34 cellular contexts compared by ENCODE assay signal in genomic region chr1:69090170-69090569, GRCh38.
DNase-seq lines count a peak whose midpoint lies in the region; ATAC-seq, FAIRE-seq and TF ChIP-seq lines count a peak whose summit lies in the region.
"Had no signal": no experiment of that assay in that cellular context is flagged by ENCODE, and none has a peak within 500 bp of the region (broad histone marks: within the 10 kb centered on the region; RNA-seq: fewer than 3 reads in every experiment).

No MANE protein-coding gene starts in this region.

- no peak overlapping the region for H3K4me3 Mint-ChIP-seq in CD8-positive, alpha-beta T cell
- H3K4me3 Mint-ChIP-seq: B cell; CD14-positive monocyte; CD4-positive, alpha-beta memory T cell; CD4-positive, alpha-beta T cell; CD4-positive, CD25-positive, alpha-beta regulatory T cell; CD8-positive, alpha-beta memory T cell had no signal

- H3K9me3 ChIP-seq in HEK293 (ENCODE audit: control insufficient read depth, insufficient read depth, low read depth, low read length) (no peaks in the 10 kb centered on the region; the same call in 1 of the 2 replicates), kidney (ENCODE audit: control insufficient read depth in 1 of 2, low read length in 2 of 2) (no peaks in the 10 kb centered on the region)
- H3K9me3 ChIP-seq in CD8-positive, alpha-beta T cell (ENCODE audit: low read length), result no peaks in the 10 kb centered on the region
- H3K9me3 ChIP-seq: A549, BE2C, BLaER1, Caco-2 had no signal

- H3K4me1 Mint-ChIP-seq in CD8-positive, alpha-beta T cell (ENCODE audit: low read depth), result no peaks in the 10 kb centered on the region
- H3K4me1 Mint-ChIP-seq: B cell; CD14-positive monocyte; CD4-positive, alpha-beta memory T cell; CD4-positive, CD25-positive, alpha-beta regulatory T cell; CD8-positive, alpha-beta memory T cell had no signal

- H3K27ac Mint-ChIP-seq in CD8-positive, alpha-beta T cell, result no peak overlapping the region
- H3K27ac Mint-ChIP-seq: B cell; CD14-positive monocyte; CD4-positive, alpha-beta memory T cell; CD4-positive, alpha-beta T cell; CD4-positive, CD25-positive, alpha-beta regulatory T cell; CD8-positive, alpha-beta memory T cell had no signal

- no peaks in the 10 kb centered on the region; a peak in 1 of 3 replicates for H3K36me3 ChIP-seq in HEK293 (ENCODE audit: control insufficient read depth in 2 of 2, insufficient read depth in 1 of 2, low read length in 2 of 2)
- H3K36me3 ChIP-seq in kidney (ENCODE audit: control insufficient read depth in 1 of 2, insufficient read depth in 2 of 2, low read length in 2 of 2), result no peaks in the 10 kb centered on the region
- H3K36me3 ChIP-seq in CD8-positive, alpha-beta T cell (ENCODE audit: insufficient read depth, low read length), result no peaks in the 10 kb centered on the region
- H3K36me3 ChIP-seq: BE2C; BLaER1; BLaER1 treated with 17β-estradiol and CSF1 and Interleukin-3, amounts not matched to agents 10 nM and 100 nM had no signal

- no peak for TF ChIP-seq CTCF in HEK293 (tag by site-specific recombination; IDR thresholded peaks at IDR 0.05)
- no peak for TF ChIP-seq CTCF in VCaP (conservative IDR thresholded peaks at IDR 0.05)
- no peak for TF ChIP-seq CTCF in kidney (IDR thresholded peaks at IDR 0.05; ENCODE audit: borderline replicate concordance, extremely low read depth, insufficient read depth)
- no peak for TF ChIP-seq CTCF in CD8-positive, alpha-beta T cell (IDR thresholded peaks at IDR 0.05)

- H3K9me3 Mint-ChIP-seq in CD8-positive, alpha-beta T cell, result peaks cover 15% of the 10 kb centered on the region

- H3K9ac ChIP-seq in kidney (ENCODE audit: low read length in 2 of 2), result no peak overlapping the region
- H3K9ac ChIP-seq: BLaER1; BLaER1 treated with 17β-estradiol and CSF1 and Interleukin-3, amounts not matched to agents 10 nM and 100 nM had no signal

- H3K27ac ChIP-seq in HEK293 (ENCODE audit: extremely low read depth, low read depth, low read length) (no peak overlapping the region), VCaP (peak overlapping the region; percentile 57; the same call in 1 of the 2 replicates), kidney (ENCODE audit: low read depth in 2 of 2, low read length in 2 of 2) (no peak overlapping the region)
- no peak overlapping the region for H3K27ac ChIP-seq in CD8-positive, alpha-beta T cell (ENCODE audit: low read depth, low read length)
- H3K27ac ChIP-seq: 22Rv1; A549; BLaER1; BLaER1 treated with 17β-estradiol and CSF1 and Interleukin-3, amounts not matched to agents 10 nM and 100 nM; C4-2B had no signal

- no peaks in the 10 kb centered on the region for H3K27me3 ChIP-seq in CD8-positive, alpha-beta T cell (ENCODE audit: insufficient read depth, low read length)
- H3K27me3 ChIP-seq: BE2C; BLaER1; BLaER1 treated with 17β-estradiol and CSF1 and Interleukin-3, amounts not matched to agents 10 nM and 100 nM had no signal

- POLR2A ChIA-PET in HEK293 (lab: Yijun Ruan, JAX), result no interaction called here
- POLR2A ChIA-PET in CD8-positive, alpha-beta T cell (lab: Charles Lee), result no interaction called here

- ATAC-seq in CD8-positive, alpha-beta T cell, result no peak
- ATAC-seq: A549 had no signal

- intact Hi-C loops in kidney (cut with DNase I), result no loop called here
- intact Hi-C loops in CD8-positive, alpha-beta T cell (cut with DNase I, micrococcal nuclease), result no loop called here

- H3K27me3 Mint-ChIP-seq in CD8-positive, alpha-beta T cell (ENCODE audit: low read depth), result no peaks in the 10 kb centered on the region
- H3K27me3 Mint-ChIP-seq: B cell; CD4-positive, alpha-beta memory T cell; CD4-positive, alpha-beta T cell; CD4-positive, CD25-positive, alpha-beta regulatory T cell; CD8-positive, alpha-beta memory T cell had no signal

- CTCF ChIA-PET in HEK293 (lab: Yijun Ruan, JAX), result interaction anchor here (0.7 kb wide), 1 partner anchor 124 kb away, joined by 5 read pairs; no protein-coding TSS in a partner anchor
- CTCF ChIA-PET in CD8-positive, alpha-beta T cell (lab: Charles Lee), result no interaction called here

- H3K4me1 ChIP-seq in HEK293 (ENCODE audit: control insufficient read depth, insufficient read depth, low read length), result no peaks in the 10 kb centered on the region
- no peaks in the 10 kb centered on the region for H3K4me1 ChIP-seq in kidney (ENCODE audit: control insufficient read depth in 1 of 2, insufficient read depth in 1 of 2, low read depth in 1 of 2, low read length in 2 of 2)
- H3K4me1 ChIP-seq in CD8-positive, alpha-beta T cell (ENCODE audit: insufficient read depth, low read length), result no peaks in the 10 kb centered on the region
- H3K4me1 ChIP-seq: A549; BE2C; BLaER1; BLaER1 treated with 17β-estradiol and CSF1 and Interleukin-3, amounts not matched to agents 10 nM and 100 nM; Caco-2 had no signal

- no peak overlapping the region for H3K4me3 ChIP-seq in HEK293 (ENCODE audit: low read depth, low read length)
- H3K4me3 ChIP-seq in kidney (ENCODE audit: low read length in 2 of 2), result no peak overlapping the region
- H3K4me3 ChIP-seq in CD8-positive, alpha-beta T cell (ENCODE audit: low read depth, low read length), result no peak overlapping the region
- H3K4me3 ChIP-seq: A549; BLaER1; BLaER1 treated with 17β-estradiol and CSF1 and Interleukin-3, amounts not matched to agents 10 nM and 100 nM had no signal

- no peak for DNase-seq in kidney
- DNase-seq in RKO (ENCODE audit: low spot score), result no peak
- DNase-seq in superior temporal gyrus (ENCODE audit: extremely low spot score), result no peak
- no peak for DNase-seq in CD8-positive, alpha-beta T cell
- DNase-seq: 8988T; ACHN; AML-193; BE2C; C1 segment of cervical spinal cord; Caco-2; Calu3; CD4-positive, alpha-beta memory T cell; CD4-positive, alpha-beta T cell; CD4-positive, CD25-positive, alpha-beta regulatory T cell; CD8-positive, alpha-beta memory T cell; COR-L47; DMS 273 treated with DMSO at 0.1 percent for 48 hours; DMS153; DMS53; DMS79; DMS79 treated with DMSO at 0.1 percent for 48 hours; DND-41; EL had no signal

- FAIRE-seq in kidney (lab: Jason Lieb, UNC), result peak; percentile 25
- FAIRE-seq: A204.1, A549, D721Med had no signal

- no peaks in the 10 kb centered on the region for H3K36me3 Mint-ChIP-seq in CD8-positive, alpha-beta T cell
- H3K36me3 Mint-ChIP-seq: CD14-positive monocyte; CD4-positive, alpha-beta memory T cell; CD4-positive, CD25-positive, alpha-beta regulatory T cell; CD8-positive, alpha-beta memory T cell had no signal

TF ChIP-seq in HEK293, 187 proteins besides CTCF, POLR2A, EP300 and RAD21:
- TF ChIP-seq ZNF423 (tag by site-specific recombination; IDR thresholded peaks at IDR 0.05), result no peak
- TF ChIP-seq ZNF660 (tag by site-specific recombination; IDR thresholded peaks at IDR 0.05), result no peak
- no peak for TF ChIP-seq GLIS1 (tag by site-specific recombination; IDR thresholded peaks at IDR 0.05)
- no peak for TF ChIP-seq ZNF221 (tag by site-specific recombination; IDR thresholded peaks at IDR 0.05; ENCODE audit: borderline replicate concordance)
- TF ChIP-seq ZNF521 (tag by site-specific recombination; IDR thresholded peaks at IDR 0.05), result no peak
- peak; percentile 93 for TF ChIP-seq SETDB1 (IDR thresholded peaks at IDR 0.05; ENCODE audit: insufficient read length, low read length)
- no peak for TF ChIP-seq ZNF366 (tag by site-specific recombination; conservative IDR thresholded peaks at IDR 0.05)
- TF ChIP-seq ZNF670 (tag by site-specific recombination; IDR thresholded peaks at IDR 0.05; ENCODE audit: low read depth), result no peak
- no peak for TF ChIP-seq ZNF792 (tag by site-specific recombination; IDR thresholded peaks at IDR 0.05)
- no peak for TF ChIP-seq ZNF830 (tag by site-specific recombination; IDR thresholded peaks at IDR 0.05; ENCODE audit: low read depth)
- TF ChIP-seq TRIM28 (IDR thresholded peaks at IDR 0.05; ENCODE audit: borderline replicate concordance, low read length), result 0 out of 2 replicates have a peak, but pooled peaks have one; percentile 38
